2 cellular contexts compared by ENCODE assay signal in the genomic region with DNA sequence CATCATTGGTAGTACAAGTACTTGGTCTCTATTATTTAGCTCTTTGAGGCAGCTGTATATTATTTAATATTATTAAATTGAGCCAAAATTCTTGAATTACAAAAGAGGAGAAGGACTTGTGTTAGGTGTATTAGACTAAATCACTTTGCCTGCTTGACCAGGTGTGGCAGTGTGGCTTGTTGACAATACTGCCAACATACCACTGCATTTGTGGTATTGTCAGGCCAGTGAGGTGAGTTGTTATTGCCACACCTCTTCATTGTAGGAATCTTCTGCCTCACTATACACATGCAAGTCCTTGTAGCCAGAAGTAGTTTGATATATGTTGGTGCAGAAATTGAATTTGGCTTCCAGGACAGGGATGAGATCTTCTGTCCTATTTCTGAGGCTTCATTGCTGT.
TF ChIP-seq lines count a peak whose summit lies in the region.

No MANE protein-coding gene starts in this region.

TF ChIP-seq in HCT116, 20 proteins besides CTCF, POLR2A, EP300 and RAD21 (continued from another document):
- TF ChIP-seq YY1 (IDR thresholded peaks at IDR 0.05; ENCODE audit: extremely low read depth, insufficient replicate concordance, low read depth, low read length) (no peak), ZBTB33 (IDR thresholded peaks at IDR 0.05; ENCODE audit: extremely low read depth, insufficient replicate concordance, low read length) (no peak), MAX (IDR thresholded peaks at IDR 0.05) (no peak), CBX3 (IDR thresholded peaks at IDR 0.05; ENCODE audit: low read depth) (no peak), ZNF274 (IDR thresholded peaks at IDR 0.05; ENCODE audit: low read depth, low read length) (no peak), FOSL1 (IDR thresholded peaks at IDR 0.05; ENCODE audit: low read depth) (no peak), SIN3A (IDR thresholded peaks at IDR 0.05; ENCODE audit: low read depth) (no peak)
- TF ChIP-seq, protein P1, sequence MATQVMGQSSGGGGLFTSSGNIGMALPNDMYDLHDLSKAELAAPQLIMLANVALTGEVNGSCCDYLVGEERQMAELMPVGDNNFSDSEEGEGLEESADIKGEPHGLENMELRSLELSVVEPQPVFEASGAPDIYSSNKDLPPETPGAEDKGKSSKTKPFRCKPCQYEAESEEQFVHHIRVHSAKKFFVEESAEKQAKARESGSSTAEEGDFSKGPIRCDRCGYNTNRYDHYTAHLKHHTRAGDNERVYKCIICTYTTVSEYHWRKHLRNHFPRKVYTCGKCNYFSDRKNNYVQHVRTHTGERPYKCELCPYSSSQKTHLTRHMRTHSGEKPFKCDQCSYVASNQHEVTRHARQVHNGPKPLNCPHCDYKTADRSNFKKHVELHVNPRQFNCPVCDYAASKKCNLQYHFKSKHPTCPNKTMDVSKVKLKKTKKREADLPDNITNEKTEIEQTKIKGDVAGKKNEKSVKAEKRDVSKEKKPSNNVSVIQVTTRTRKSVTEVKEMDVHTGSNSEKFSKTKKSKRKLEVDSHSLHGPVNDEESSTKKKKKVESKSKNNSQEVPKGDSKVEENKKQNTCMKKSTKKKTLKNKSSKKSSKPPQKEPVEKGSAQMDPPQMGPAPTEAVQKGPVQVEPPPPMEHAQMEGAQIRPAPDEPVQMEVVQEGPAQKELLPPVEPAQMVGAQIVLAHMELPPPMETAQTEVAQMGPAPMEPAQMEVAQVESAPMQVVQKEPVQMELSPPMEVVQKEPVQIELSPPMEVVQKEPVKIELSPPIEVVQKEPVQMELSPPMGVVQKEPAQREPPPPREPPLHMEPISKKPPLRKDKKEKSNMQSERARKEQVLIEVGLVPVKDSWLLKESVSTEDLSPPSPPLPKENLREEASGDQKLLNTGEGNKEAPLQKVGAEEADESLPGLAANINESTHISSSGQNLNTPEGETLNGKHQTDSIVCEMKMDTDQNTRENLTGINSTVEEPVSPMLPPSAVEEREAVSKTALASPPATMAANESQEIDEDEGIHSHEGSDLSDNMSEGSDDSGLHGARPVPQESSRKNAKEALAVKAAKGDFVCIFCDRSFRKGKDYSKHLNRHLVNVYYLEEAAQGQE (IDR thresholded peaks at IDR 0.05; ENCODE audit: low read depth): no peak

TF ChIP-seq in GM12891, 5 proteins besides CTCF, POLR2A, EP300 and RAD21 (continued from another document):
- TF ChIP-seq POU2F2 (IDR thresholded peaks at IDR 0.05; ENCODE audit: low read depth, low read length) (no peak), TAF1 (IDR thresholded peaks at IDR 0.05; ENCODE audit: low read depth, low read length) (no peak)
